Comparison of ENCODE assay signal across 8 cellular contexts in the genomic region with DNA sequence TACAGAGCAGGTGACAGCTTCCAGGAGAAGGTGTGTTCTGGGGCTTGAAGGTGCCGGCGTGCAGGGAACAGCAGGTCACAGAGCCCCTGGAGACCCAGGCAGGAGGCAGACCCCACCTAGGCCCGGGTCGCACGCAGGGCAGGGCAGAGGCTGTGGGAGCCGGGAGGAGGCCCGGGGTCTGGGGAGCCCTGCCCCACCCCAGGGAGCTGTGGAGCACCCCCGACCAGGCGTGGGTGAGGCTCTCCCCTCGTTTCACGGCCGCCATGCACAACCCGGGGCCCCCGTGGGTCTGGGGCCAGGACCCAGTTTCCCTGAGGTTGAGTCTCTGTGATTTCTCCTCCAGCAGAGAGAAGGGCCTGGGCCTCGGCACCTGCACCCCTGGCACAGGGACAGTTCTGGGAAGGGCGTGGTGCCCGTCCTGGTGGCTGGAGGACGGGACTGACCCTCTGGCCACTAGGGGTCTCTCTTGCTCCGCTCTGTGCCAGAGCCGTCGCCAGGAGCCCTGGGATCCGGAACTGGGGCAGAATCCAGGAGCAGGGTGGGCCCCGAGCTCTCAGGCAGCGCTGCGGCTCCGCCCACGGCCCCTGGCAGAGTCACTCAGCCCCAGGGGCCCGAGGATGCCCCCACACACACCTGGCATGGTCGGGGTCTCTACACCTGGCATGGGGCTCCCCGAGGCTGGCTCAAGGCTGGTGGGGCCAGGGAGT.
DNase-seq lines count a peak whose midpoint lies in the region; ATAC-seq and TF ChIP-seq lines count a peak whose summit lies in the region.

No MANE protein-coding gene starts in this region.

- no peaks in the 10 kb centered on the region for H3K9me3 Mint-ChIP-seq in activated CD4-positive, alpha-beta memory T cell treated with anti-CD3 and anti-CD28 coated beads, Interleukin-2, amount 10 ng/mL, durations not matched to agents 7 days and 5 days
- no peaks in the 10 kb centered on the region for H3K9me3 Mint-ChIP-seq in mesothelial cell of epicardium

- no peaks in the 10 kb centered on the region for H3K36me3 ChIP-seq in BE2C

- ATAC-seq in GM19025 (IDR thresholded peaks at IDR 0.05; ENCODE audit: low read depth, unreplicated experiment), result peak; percentile 57
- ATAC-seq in HG03469 (IDR thresholded peaks at IDR 0.05; ENCODE audit: unreplicated experiment), result peak; percentile 80

- peaks cover 2% of the 10 kb centered on the region for H3K4me1 Mint-ChIP-seq in activated CD4-positive, alpha-beta memory T cell treated with anti-CD3 and anti-CD28 coated beads, Interleukin-2, amount 10 ng/mL, durations not matched to agents 7 days and 5 days
- H3K4me1 Mint-ChIP-seq in mesothelial cell of epicardium, result no peaks in the 10 kb centered on the region

- no peaks in the 10 kb centered on the region for H3K4me1 ChIP-seq in BE2C

- H3K27me3 ChIP-seq in BE2C, result peaks cover 34% of the 10 kb centered on the region

- DNase-seq in BE2C, result peak; percentile 91
- DNase-seq in NCI-H748 treated with DMSO at 0.1 percent for 48 hours (lab: John Stamatoyannopoulos, UW), result peak; percentile 33
- DNase-seq in activated CD4-positive, alpha-beta memory T cell treated with anti-CD3 and anti-CD28 coated beads, Interleukin-2, amount 10 ng/mL, durations not matched to agents 7 days and 5 days, result peak; percentile 79
- DNase-seq in effector CD8-positive, alpha-beta T cell (lab: John Stamatoyannopoulos, UW), result peak; percentile 68
- peak; percentile 70 to 83 for DNase-seq in mesothelial cell of epicardium (ENCODE audit: low spot score in 2 of 2, unreplicated experiment in 2 of 2)
- DNase-seq in stimulated activated CD8-positive, alpha-beta memory T cell treated with anti-CD3 and anti-CD28 coated beads, Interleukin-2, amount 100 ng/mL, for 1 hour (ENCODE audit: low read depth in 2 of 2), result peak; percentile 14 to 61

- no peaks in the 10 kb centered on the region for H3K36me3 Mint-ChIP-seq in activated CD4-positive, alpha-beta memory T cell treated with anti-CD3 and anti-CD28 coated beads, Interleukin-2, amount 10 ng/mL, durations not matched to agents 7 days and 5 days (ENCODE audit: low read depth)
- no peaks in the 10 kb centered on the region for H3K36me3 Mint-ChIP-seq in mesothelial cell of epicardium

- H3K9me3 ChIP-seq in BE2C, result no peaks in the 10 kb centered on the region

- no peaks in the 10 kb centered on the region for H3K27me3 Mint-ChIP-seq in activated CD4-positive, alpha-beta memory T cell treated with anti-CD3 and anti-CD28 coated beads, Interleukin-2, amount 10 ng/mL, durations not matched to agents 7 days and 5 days
- H3K27me3 Mint-ChIP-seq in mesothelial cell of epicardium (ENCODE audit: low read depth), result peaks cover 42% of the 10 kb centered on the region

- POLR2A ChIA-PET in activated CD4-positive, alpha-beta memory T cell treated with anti-CD3 and anti-CD28 coated beads, Interleukin-2, amount 10 ng/mL, durations not matched to agents 7 days and 5 days (lab: Charles Lee), result interaction anchor here (0.6 to 1.3 kb wide), 3 partner anchors 74 to 261 kb away, joined by 3 to 6 read pairs (median 3); no protein-coding TSS in a partner anchor

- no peak overlapping the region for H3K4me3 Mint-ChIP-seq in activated CD4-positive, alpha-beta memory T cell treated with anti-CD3 and anti-CD28 coated beads, Interleukin-2, amount 10 ng/mL, durations not matched to agents 7 days and 5 days
- no peak overlapping the region for H3K4me3 Mint-ChIP-seq in mesothelial cell of epicardium

- CTCF ChIA-PET in activated CD4-positive, alpha-beta memory T cell treated with anti-CD3 and anti-CD28 coated beads, Interleukin-2, amount 10 ng/mL, durations not matched to agents 7 days and 5 days (lab: Charles Lee), result interaction anchor here (0.9 to 4.3 kb wide), 15 partner anchors 14 to 349 kb away, joined by 3 to 35 read pairs (median 4); no protein-coding TSS in a partner anchor

- H3K4me3 ChIP-seq in BE2C (ENCODE audit: low read depth, low read length), result no peak overlapping the region

- TF ChIP-seq CTCF in BE2C (IDR thresholded peaks at IDR 0.05; ENCODE audit: low read depth, low read length) (peak; percentile 93), mesothelial cell of epicardium (IDR thresholded peaks at IDR 0.05; ENCODE audit: unreplicated experiment) (peak; percentile 88)

- no peak overlapping the region for H3K27ac Mint-ChIP-seq in activated CD4-positive, alpha-beta memory T cell treated with anti-CD3 and anti-CD28 coated beads, Interleukin-2, amount 10 ng/mL, durations not matched to agents 7 days and 5 days
- H3K27ac Mint-ChIP-seq in mesothelial cell of epicardium, result no peak overlapping the region

Comparison
In these comparisons a context has a peak if more than half of its experiments do, and no peak if none do; other contexts are left out.
1. DNase-seq: peak in every context shown above with its lines; median percentile 91 in BE2C; 79 in activated CD4-positive, alpha-beta memory T cell treated with anti-CD3 and anti-CD28 coated beads, Interleukin-2, amount 10 ng/mL, durations not matched to agents 7 days and 5 days; 76 in mesothelial cell of epicardium; 68 in effector CD8-positive, alpha-beta T cell; 38 in stimulated activated CD8-positive, alpha-beta memory T cell treated with anti-CD3 and anti-CD28 coated beads, Interleukin-2, amount 100 ng/mL, for 1 hour; 33 in NCI-H748 treated with DMSO at 0.1 percent for 48 hours.